In genomic region chr9:98172604-98173003, GRCh38 we compare ENCODE assay signal across 11 cellular contexts. TPM values are rescaled to one million over a fixed set of nuclear protein-coding genes. Genes with fewer than 3 reads are reported as not detected.
A peak's percentile ranks its signal among the peaks of the same experiment; 100 is the strongest.
DNase-seq lines count a peak whose midpoint lies in the region; ATAC-seq, FAIRE-seq and TF ChIP-seq lines count a peak whose summit lies in the region.
"Had no signal": no experiment of that assay in that cellular context is flagged by ENCODE, and none has a peak within 500 bp of the region (broad histone marks: within the 10 kb centered on the region; RNA-seq: fewer than 3 reads in every experiment).

No MANE protein-coding gene starts in this region.

- H2BK12ac ChIP-seq in H1 (ENCODE audit: low read depth, low read length) = no peak overlapping the region

- H2AFZ ChIP-seq in H1 (ENCODE audit: low read length) = no peak overlapping the region

- no peak overlapping the region for H3K27ac Mint-ChIP-seq in activated T-helper 1 cell treated with anti-CD3 and anti-CD28 coated beads, Interleukin-12 subunit alpha, Interleukin-12 subunit beta, Interleukin-2, Interleukin-4 antibody, amounts not matched to agents 30 ng/mL and 10 ng/mL and 1 ng/mL, durations not matched to agents 14 hours and 24 hours and 36 hours

- H3K36me3 Mint-ChIP-seq in activated T-helper 1 cell treated with anti-CD3 and anti-CD28 coated beads, Interleukin-12 subunit alpha, Interleukin-12 subunit beta, Interleukin-2, Interleukin-4 antibody, amounts not matched to agents 30 ng/mL and 10 ng/mL and 1 ng/mL, durations not matched to agents 14 hours and 24 hours and 36 hours (ENCODE audit: low read depth) = no peaks in the 10 kb centered on the region

- 0 out of 4 replicates have a peak overlapping the region, but pooled peaks of 1 of the 2 experiments have one; percentile 36 for H3K4me2 ChIP-seq in H1 (ENCODE audit: insufficient read depth in 1 of 2, low read depth in 2 of 2, low read length in 2 of 2)

- H3K9me3 ChIP-seq in H1 (ENCODE audit: insufficient read depth in 2 of 2, low read depth in 1 of 2, low read length in 1 of 2) = no peaks in the 10 kb centered on the region
- no peaks in the 10 kb centered on the region for H3K9me3 ChIP-seq in thyroid gland
- H3K9me3 ChIP-seq: thoracic aorta had no signal

- no peak overlapping the region for H4K91ac ChIP-seq in H1 (replicated peaks; ENCODE audit: insufficient read length, low read length)

- H3K4me3 ChIP-seq in H1 (ENCODE audit: extremely low read depth in 1 of 4, insufficient read depth in 2 of 4, low read depth in 3 of 4, low read length in 4 of 4) (no peak overlapping the region), thyroid gland (replicated peaks in 1 of 3) (no peak overlapping the region)
- H3K4me3 ChIP-seq: lung, thoracic aorta had no signal

- H3K4me1 Mint-ChIP-seq in activated T-helper 1 cell treated with anti-CD3 and anti-CD28 coated beads, Interleukin-12 subunit alpha, Interleukin-12 subunit beta, Interleukin-2, Interleukin-4 antibody, amounts not matched to agents 30 ng/mL and 10 ng/mL and 1 ng/mL, durations not matched to agents 14 hours and 24 hours and 36 hours (ENCODE audit: low read depth) = peaks cover 13% of the 10 kb centered on the region

- no peak overlapping the region; the same call in 1 of the 2 replicates for H4K8ac ChIP-seq in H1 (ENCODE audit: extremely low read depth, insufficient read depth, low read length)

- H3K23ac ChIP-seq in H1 (ENCODE audit: insufficient read length) = no peak overlapping the region

- H2BK15ac ChIP-seq in H1 (ENCODE audit: low read length) = 0 out of 2 replicates have a peak overlapping the region, but pooled peaks have one; percentile 31

- CTCF ChIA-PET in H1 (lab: Charles Lee; ENCODE audit: partially characterized antibody) = interaction anchor here (1.0 to 3.2 kb wide), 8 partner anchors 11 to 470 kb away, joined by 3 to 12 read pairs (median 4); partner anchors contain the start of gene CORO2A
- CTCF ChIA-PET in GM10248 (lab: Yijun Ruan, JAX) = interaction anchor here (0.9 to 3.1 kb wide), 4 partner anchors 10 to 33 kb away, joined by 3 to 9 read pairs (median 4); no protein-coding TSS in a partner anchor

- no peak overlapping the region for H3K4me3 Mint-ChIP-seq in activated T-helper 1 cell treated with anti-CD3 and anti-CD28 coated beads, Interleukin-12 subunit alpha, Interleukin-12 subunit beta, Interleukin-2, Interleukin-4 antibody, amounts not matched to agents 30 ng/mL and 10 ng/mL and 1 ng/mL, durations not matched to agents 14 hours and 24 hours and 36 hours

- FAIRE-seq in H1 (lab: Jason Lieb, UNC) = no peak

- DNase-seq in SIG-M5 treated with dmso at 0.1 percent for 504 hours (lab: John Stamatoyannopoulos, UW; ENCODE audit: unreplicated experiment) (peak; percentile 62), SIG-M5 (lab: John Stamatoyannopoulos, UW) (no peak), NCI-H345 treated with DMSO at 0.1 percent for 48 hours (lab: John Stamatoyannopoulos, UW; ENCODE audit: unreplicated experiment) (peak; percentile 98), H1 (ENCODE audit: low read depth in 1 of 2, low spot score in 2 of 2) (no peak), thyroid gland (peak; percentile 47 to 52), GM10248 (ENCODE audit: extremely low spot score) (no peak)
- DNase-seq in activated T-helper 1 cell treated with anti-CD3 and anti-CD28 coated beads, Interleukin-12 subunit alpha, Interleukin-12 subunit beta, Interleukin-2, Interleukin-4 antibody, amounts not matched to agents 30 ng/mL and 10 ng/mL and 1 ng/mL, durations not matched to agents 14 hours and 24 hours and 36 hours (ENCODE audit: low spot score) = no peak
- DNase-seq: activated CD4-positive, alpha-beta T cell treated with anti-CD3 and anti-CD28 coated beads, Interleukin-2, amount 50 U/mL, for 1 hour had no signal

- peaks cover 2 to 5% of the 10 kb centered on the region in 2 experiments for H4K20me1 ChIP-seq in H1 (replicated peaks in 1 of 2; ENCODE audit: control insufficient read depth in 1 of 2, insufficient read depth in 2 of 2, low read length in 2 of 2)

- no peak overlapping the region for H2BK120ac ChIP-seq in H1 (replicated peaks; ENCODE audit: low read depth, low read length)

- H3K79me2 ChIP-seq in H1 (ENCODE audit: control insufficient read depth in 1 of 2, insufficient read depth in 2 of 2, low read length in 2 of 2) = peaks cover 0 to 4% of the 10 kb centered on the region in 2 experiments; a peak in 1 of 4 replicates

- TF ChIP-seq EP300 in H1 (IDR thresholded peaks at IDR 0.05; ENCODE audit: borderline replicate concordance in 1 of 2, low read depth in 2 of 2, low read length in 2 of 2) = no peak

- peaks cover 10 to 29% (median 22%) of the 10 kb centered on the region in 4 experiments for H3K4me1 ChIP-seq in H1 (replicated peaks in 1 of 4; ENCODE audit: control insufficient read depth in 3 of 4, insufficient read depth in 4 of 4, low read length in 3 of 4)
- H3K4me1 ChIP-seq in thyroid gland = no peaks in the 10 kb centered on the region

- peak overlapping the region; percentile 90; the same call in 1 of the 2 replicates for H2AK5ac ChIP-seq in H1 (ENCODE audit: low read depth, low read length)

- H3K9ac ChIP-seq in H1 (replicated peaks in 1 of 4; ENCODE audit: extremely low read depth in 1 of 4, low read depth in 3 of 4, low read length in 3 of 4) = no peak overlapping the region; a peak in 1 of 7 replicates

- H3K27ac ChIP-seq in H1 (ENCODE audit: low read depth, low read length) (no peak overlapping the region), thyroid gland (no peak overlapping the region)
- H3K27ac ChIP-seq: thoracic aorta had no signal

- no peaks in the 10 kb centered on the region for H3K9me3 Mint-ChIP-seq in activated T-helper 1 cell treated with anti-CD3 and anti-CD28 coated beads, Interleukin-12 subunit alpha, Interleukin-12 subunit beta, Interleukin-2, Interleukin-4 antibody, amounts not matched to agents 30 ng/mL and 10 ng/mL and 1 ng/mL, durations not matched to agents 14 hours and 24 hours and 36 hours

- H3K27me3 ChIP-seq in H1 (replicated peaks in 1 of 4; ENCODE audit: control insufficient read depth in 3 of 4, extremely low read depth in 1 of 4, insufficient read depth in 3 of 4, low read length in 3 of 4) (no peaks in the 10 kb centered on the region), thyroid gland (no peaks in the 10 kb centered on the region)

- no peaks in the 10 kb centered on the region for H3K36me3 ChIP-seq in H1 (ENCODE audit: control insufficient read depth in 2 of 4, insufficient read depth in 4 of 4, low read length in 3 of 4)
- H3K36me3 ChIP-seq in thyroid gland = no peaks in the 10 kb centered on the region
- H3K36me3 ChIP-seq: thoracic aorta had no signal

- intact Hi-C loops in thyroid gland (cut with DNase I) = no loop called here
- intact Hi-C loops in activated T-helper 1 cell treated with anti-CD3 and anti-CD28 coated beads, Interleukin-12 subunit alpha, Interleukin-12 subunit beta, Interleukin-2, Interleukin-4 antibody, amounts not matched to agents 30 ng/mL and 10 ng/mL and 1 ng/mL, durations not matched to agents 14 hours and 24 hours and 36 hours (cut with micrococcal nuclease) = no loop called here

- no peak overlapping the region for H3K14ac ChIP-seq in H1 (ENCODE audit: insufficient read length)

- H4K5ac ChIP-seq in H1 (ENCODE audit: insufficient read length, low read depth, low read length) = no peak overlapping the region

- WGBS in H1 (ENCODE audit: extremely low coverage in 1 of 2, insufficient coverage in 1 of 2, insufficient read length in 1 of 2, insufficient replicate concordance in 2 of 2, low coverage in 1 of 2, low lambda C conversion rate in 2 of 2, missing lambda C conversion rate in 1 of 2), 2 experiments = 79% methylated on average over 3 of the region's 3 CpGs; no CpG with 5 or more reads in 1 of the 2 experiments
- 62 to 73% methylated on average over 3 of the region's 3 CpGs for WGBS in thyroid gland, 2 donors

- TF ChIP-seq CTCF in H1 (IDR thresholded peaks at IDR 0.05; ENCODE audit: control extremely low read depth in 1 of 3, insufficient read depth in 1 of 3, low read depth in 1 of 3, low read length in 3 of 3) (no peak), thyroid gland (IDR thresholded peaks at IDR 0.05) (no peak), GM10248 (IDR thresholded peaks at IDR 0.05; ENCODE audit: control extremely low read depth, extremely low read depth, low read depth, missing control alignments) (no peak)

- no peak overlapping the region for H3K4ac ChIP-seq in H1 (replicated peaks; ENCODE audit: insufficient read length, low read depth, low read length)

- TF ChIP-seq POLR2A in H1 (IDR thresholded peaks at IDR 0.05; ENCODE audit: control extremely low read depth in 1 of 2, low read depth in 2 of 2, low read length in 2 of 2) (no peak), thyroid gland (IDR thresholded peaks at IDR 0.05) (no peak)

- no peak for TF ChIP-seq RAD21 in H1 (IDR thresholded peaks at IDR 0.05 in 1 of 2, conservative IDR thresholded peaks at IDR 0.05 in 1 of 2; ENCODE audit: low read depth in 2 of 2, low read length in 2 of 2)

- no peak overlapping the region for H3K56ac ChIP-seq in H1 (replicated peaks; ENCODE audit: insufficient read length, low read depth, low read length)

- no peak overlapping the region for H2BK5ac ChIP-seq in H1 (ENCODE audit: low read depth, low read length)

- POLR2A ChIA-PET in H1 (lab: Charles Lee; ENCODE audit: partially characterized antibody) (interaction anchor here (1.2 kb wide), 1 partner anchor 10 kb away, joined by 3 read pairs; no protein-coding TSS in a partner anchor), GM10248 (lab: Yijun Ruan, JAX) (no interaction called here)

- H3K18ac ChIP-seq in H1 (ENCODE audit: extremely low read depth, low read length) = no peak overlapping the region; the same call in 1 of the 2 replicates

- H3K27me3 Mint-ChIP-seq in activated T-helper 1 cell treated with anti-CD3 and anti-CD28 coated beads, Interleukin-12 subunit alpha, Interleukin-12 subunit beta, Interleukin-2, Interleukin-4 antibody, amounts not matched to agents 30 ng/mL and 10 ng/mL and 1 ng/mL, durations not matched to agents 14 hours and 24 hours and 36 hours (ENCODE audit: insufficient read depth) = no peaks in the 10 kb centered on the region

- no peak for ATAC-seq in HG03432 (IDR thresholded peaks at IDR 0.05; ENCODE audit: unreplicated experiment)

- no peaks in the 10 kb centered on the region for H3K23me2 ChIP-seq in H1 (ENCODE audit: low read depth, low read length)

- H3K79me1 ChIP-seq in H1 (ENCODE audit: low read depth, low read length) = peaks cover 7% of the 10 kb centered on the region; the same call in 1 of the 2 replicates

- H2BK20ac ChIP-seq in H1 (ENCODE audit: low read length) = no peak overlapping the region

RNA-seq across cellular contexts. Expression of gene CORO2A, which starts 19.8 kb away (rescaled TPM):
- 26.2 and 27.9 TPM in 2 replicates for total RNA-seq in H1 (2021; fragmentation: NEBNext Ultra II Directional; extraction: Animal tissue kit (Norgen Biotek cat#: 25700))
- polyA plus RNA-seq in H1 (2011; rRNA removed) = 13.7 and 15.3 TPM in 2 replicates
- polyA plus RNA-seq in H1 (2011; cell fraction: cytosol; rRNA removed) = 17.8 TPM
- polyA plus RNA-seq in H1 (2011; cell fraction: nucleus; rRNA removed) = 10.6 TPM
- 13.2 to 15.8 TPM (median 13.7 TPM) in 4 replicates for polyA plus RNA-seq in H1 (2012, experiment 1 of 2)
- polyA plus RNA-seq in H1 (2012, experiment 2 of 2) = 5.4 TPM
- polyA plus RNA-seq in H1 (2013, experiment 1 of 2) = 25.8 TPM
- 26.8 TPM for polyA plus RNA-seq in H1 (2013, experiment 2 of 2)
- 26.1 and 31.3 TPM in 2 replicates for polyA minus RNA-seq in H1 (2011; rRNA and poly(A)+ RNA removed)
- polyA minus RNA-seq in H1 (2011; cell fraction: cytosol; rRNA and poly(A)+ RNA removed) = 13.2 TPM
- polyA minus RNA-seq in H1 (2011; cell fraction: nucleus; rRNA and poly(A)+ RNA removed) = 8.3 TPM
- total RNA-seq in thyroid gland = 1 to 10 TPM; 1.1 to 3.5 (median 2.1) TPM
- total RNA-seq in activated T-helper 1 cell treated with anti-CD3 and anti-CD28 coated beads, Interleukin-12 subunit alpha, Interleukin-12 subunit beta, Interleukin-2, Interleukin-4 antibody, amounts not matched to agents 30 ng/mL and 10 ng/mL and 1 ng/mL, durations not matched to agents 14 hours and 24 hours and 36 hours = 1.3 TPM in 2 replicates

RNA-seq across cellular contexts. Expression of gene TRIM14, which starts 53.6 kb away (rescaled TPM):
- 18.7 and 19.4 TPM in 2 replicates for total RNA-seq in H1 (2021; fragmentation: NEBNext Ultra II Directional; extraction: Animal tissue kit (Norgen Biotek cat#: 25700))
- 9.2 and 13.0 TPM in 2 replicates for polyA plus RNA-seq in H1 (2011; rRNA removed)
- polyA plus RNA-seq in H1 (2011; cell fraction: cytosol; rRNA removed) = 12.3 TPM
- polyA plus RNA-seq in H1 (2011; cell fraction: nucleus; rRNA removed) = 16.2 TPM
- polyA plus RNA-seq in H1 (2012, experiment 1 of 2) = 9.8 to 12.0 TPM (median 10.9 TPM) in 4 replicates
- polyA plus RNA-seq in H1 (2012, experiment 2 of 2) = 7.7 TPM
- polyA plus RNA-seq in H1 (2013, experiment 1 of 2) = 10.8 TPM
- 10.3 TPM for polyA plus RNA-seq in H1 (2013, experiment 2 of 2)
- 7.6 and 7.7 TPM in 2 replicates for polyA minus RNA-seq in H1 (2011; rRNA and poly(A)+ RNA removed)
- 10.1 TPM for polyA minus RNA-seq in H1 (2011; cell fraction: cytosol; rRNA and poly(A)+ RNA removed)
- polyA minus RNA-seq in H1 (2011; cell fraction: nucleus; rRNA and poly(A)+ RNA removed) = 7.6 TPM
- 1 to 10 TPM; 3.9 to 8.1 (median 5.2) TPM for total RNA-seq in thyroid gland
- total RNA-seq in activated T-helper 1 cell treated with anti-CD3 and anti-CD28 coated beads, Interleukin-12 subunit alpha, Interleukin-12 subunit beta, Interleukin-2, Interleukin-4 antibody, amounts not matched to agents 30 ng/mL and 10 ng/mL and 1 ng/mL, durations not matched to agents 14 hours and 24 hours and 36 hours = 41.7 and 42.0 TPM in 2 replicates

Comparison
In these comparisons a context has a peak if more than half of its experiments do, and no peak if none do; other contexts are left out.
1. DNase-seq: peak in SIG-M5 treated with dmso at 0.1 percent for 504 hours (single experiment), NCI-H345 treated with DMSO at 0.1 percent for 48 hours (single experiment) and thyroid gland (2 of 2); none in SIG-M5 (single experiment), H1 (0 of 2), GM10248 (single experiment) and activated T-helper 1 cell treated with anti-CD3 and anti-CD28 coated beads, Interleukin-12 subunit alpha, Interleukin-12 subunit beta, Interleukin-2, Interleukin-4 antibody, amounts not matched to agents 30 ng/mL and 10 ng/mL and 1 ng/mL, durations not matched to agents 14 hours and 24 hours and 36 hours (single experiment).